8 cellular contexts compared by ENCODE assay signal in the genomic region with DNA sequence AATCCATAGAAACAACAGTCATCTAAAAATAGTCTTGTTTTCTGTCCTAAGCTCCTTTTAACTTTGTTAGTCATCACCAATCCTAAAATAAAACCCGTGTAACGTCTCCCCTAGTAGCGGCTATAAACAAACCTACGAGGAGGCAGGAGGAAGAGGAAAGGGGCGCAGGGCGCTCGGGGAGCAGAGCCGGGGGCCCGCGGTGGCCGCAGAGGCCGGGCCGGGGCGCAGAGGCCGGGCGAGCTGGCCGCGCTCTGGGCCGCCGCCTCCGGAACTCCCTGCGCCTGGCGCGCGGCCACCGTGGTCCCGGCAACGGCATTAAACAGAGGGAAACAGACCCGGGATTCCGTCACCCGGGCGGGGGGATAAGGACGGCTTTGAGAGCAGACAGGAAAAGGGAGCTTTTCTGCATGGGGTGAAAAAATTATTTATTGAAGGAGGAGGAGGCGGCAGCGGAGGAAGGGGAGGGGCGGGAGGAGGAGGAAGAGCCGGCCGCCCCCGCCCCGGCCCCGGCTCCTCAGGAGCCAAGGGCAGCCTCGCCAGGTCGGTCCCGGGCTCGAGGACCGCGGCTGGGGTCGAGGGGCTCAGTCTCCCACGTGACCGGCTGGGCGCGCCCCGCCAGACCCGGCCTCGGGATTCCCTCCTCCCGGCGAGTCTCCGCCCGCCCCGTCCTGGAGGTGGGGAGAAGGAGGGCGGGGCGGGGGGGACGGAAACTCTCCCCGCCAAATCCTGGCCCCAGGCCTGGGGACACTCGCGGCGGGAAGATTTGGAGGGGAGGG. TPM values are rescaled to one million over a fixed set of nuclear protein-coding genes. Genes with fewer than 3 reads are reported as not detected.
DNase-seq lines count a peak whose midpoint lies in the region; ATAC-seq and TF ChIP-seq lines count a peak whose summit lies in the region.

No MANE protein-coding gene starts in this region.

- intact Hi-C loops in thyroid gland (cut with DNase I) = no loop called here

- no peak overlapping the region for H3K27ac Mint-ChIP-seq in activated CD8-positive, alpha-beta T cell treated with anti-CD3 and anti-CD28 coated beads, Interleukin-2, amount 10 ng/mL, durations not matched to agents 7 days and 5 days
- peak overlapping the region; percentile 93 for H3K27ac Mint-ChIP-seq in mesothelial cell of epicardium

- no peak for ATAC-seq in GM18505 (IDR thresholded peaks at IDR 0.05; ENCODE audit: unreplicated experiment)
- ATAC-seq in activated CD8-positive, alpha-beta T cell treated with anti-CD3 and anti-CD28 coated beads, Interleukin-2, amount 10 ng/mL, durations not matched to agents 7 days and 5 days = peak; percentile 38
- ATAC-seq in GM19035 (IDR thresholded peaks at IDR 0.05; ENCODE audit: unreplicated experiment) = no peak

- peak overlapping the region; percentile 74 for H3K4me3 Mint-ChIP-seq in activated CD8-positive, alpha-beta T cell treated with anti-CD3 and anti-CD28 coated beads, Interleukin-2, amount 10 ng/mL, durations not matched to agents 7 days and 5 days
- peak overlapping the region; percentile 71 for H3K4me3 Mint-ChIP-seq in mesothelial cell of epicardium

- TF ChIP-seq CTCF in mesothelial cell of epicardium (IDR thresholded peaks at IDR 0.05; ENCODE audit: unreplicated experiment) (no peak), thyroid gland (IDR thresholded peaks at IDR 0.05) (no peak)

- peaks cover 19% of the 10 kb centered on the region for H3K4me1 Mint-ChIP-seq in activated CD8-positive, alpha-beta T cell treated with anti-CD3 and anti-CD28 coated beads, Interleukin-2, amount 10 ng/mL, durations not matched to agents 7 days and 5 days (ENCODE audit: low read depth)
- H3K4me1 Mint-ChIP-seq in mesothelial cell of epicardium = peaks cover 11% of the 10 kb centered on the region

- CTCF ChIA-PET in activated CD8-positive, alpha-beta T cell treated with anti-CD3 and anti-CD28 coated beads, Interleukin-2, amount 10 ng/mL, durations not matched to agents 7 days and 5 days (lab: Charles Lee) = interaction anchor here (0.8 to 1.7 kb wide), 5 partner anchors 10 to 129 kb away, joined by 3 to 12 read pairs (median 4); no protein-coding TSS in a partner anchor

- TF ChIP-seq POLR2A in GM18505 (IDR thresholded peaks at IDR 0.05; ENCODE audit: borderline replicate concordance, extremely low read depth, insufficient read depth, insufficient read length) (peak; percentile 20), erythroblast (IDR thresholded peaks at IDR 0.05; ENCODE audit: low read length) (peak; percentile 30), thyroid gland (IDR thresholded peaks at IDR 0.05) (peak in 1 of 2 donors; percentile 27)

- H3K36me3 ChIP-seq in thyroid gland = no peaks in the 10 kb centered on the region

- DNase-seq in ACHN (peak; percentile 84), NCI-H2029 treated with DMSO at 0.1 percent for 48 hours (lab: John Stamatoyannopoulos, UW) (peak; percentile 1), erythroblast (lab: John Stamatoyannopoulos, UW) (peak; percentile 81 to 82), mesothelial cell of epicardium (ENCODE audit: low spot score in 2 of 2, unreplicated experiment in 2 of 2) (peak; percentile 87 to 91), thyroid gland (peak; percentile 85 to 92)
- DNase-seq in activated CD8-positive, alpha-beta T cell treated with anti-CD3 and anti-CD28 coated beads, Interleukin-2, amount 10 ng/mL, durations not matched to agents 7 days and 5 days = peak; percentile 44

- H3K4me1 ChIP-seq in thyroid gland = peaks cover 22 to 26% of the 10 kb centered on the region in 2 donors

- H3K9me3 ChIP-seq in thyroid gland = no peaks in the 10 kb centered on the region

- no peaks in the 10 kb centered on the region for H3K9me3 Mint-ChIP-seq in activated CD8-positive, alpha-beta T cell treated with anti-CD3 and anti-CD28 coated beads, Interleukin-2, amount 10 ng/mL, durations not matched to agents 7 days and 5 days (ENCODE audit: insufficient read depth)
- no peaks in the 10 kb centered on the region for H3K9me3 Mint-ChIP-seq in mesothelial cell of epicardium

- in situ Hi-C loops in ACHN (cut with HindIII; ENCODE audit: low pct_ligation_motif_present, low pct_unique_long_range_greater_than_20kb, low sequenced_read_pairs) = no loop called here

- peaks cover 33% of the 10 kb centered on the region for H3K27me3 Mint-ChIP-seq in activated CD8-positive, alpha-beta T cell treated with anti-CD3 and anti-CD28 coated beads, Interleukin-2, amount 10 ng/mL, durations not matched to agents 7 days and 5 days (ENCODE audit: low read depth)
- H3K27me3 Mint-ChIP-seq in mesothelial cell of epicardium (ENCODE audit: low read depth) = peaks cover 80% of the 10 kb centered on the region

- H3K27ac ChIP-seq in thyroid gland = peak overlapping the region; percentile 75 to 86 (median 79)

- H3K4me3 ChIP-seq in thyroid gland (replicated peaks in 1 of 3) = peak overlapping the region in 2 of 3 donors; percentile 51

- POLR2A ChIA-PET in activated CD8-positive, alpha-beta T cell treated with anti-CD3 and anti-CD28 coated beads, Interleukin-2, amount 10 ng/mL, durations not matched to agents 7 days and 5 days (lab: Charles Lee) = interaction anchor here (0.6 to 1.3 kb wide), 2 partner anchors 10 to 130 kb away, joined by 3 to 4 read pairs; no protein-coding TSS in a partner anchor

- H3K36me3 Mint-ChIP-seq in activated CD8-positive, alpha-beta T cell treated with anti-CD3 and anti-CD28 coated beads, Interleukin-2, amount 10 ng/mL, durations not matched to agents 7 days and 5 days (ENCODE audit: low read depth) = no peaks in the 10 kb centered on the region
- H3K36me3 Mint-ChIP-seq in mesothelial cell of epicardium = no peaks in the 10 kb centered on the region

- H3K27me3 ChIP-seq in thyroid gland = peaks cover 6% of the 10 kb centered on the region

- WGBS in thyroid gland, 2 donors = 1 to 2% methylated on average over 41 to 48 of the region's 67 CpGs

RNA-seq across cellular contexts. Expression of a gene that starts 1.9 kb away (rescaled TPM):
- total RNA-seq in activated CD8-positive, alpha-beta T cell treated with anti-CD3 and anti-CD28 coated beads, Interleukin-2, amount 10 ng/mL, durations not matched to agents 7 days and 5 days = 10 to 100 TPM; 26.5 to 28.1 TPM
- 13.4 to 17.5 TPM (median 13.4 TPM) in 3 replicates for total RNA-seq in mesothelial cell of epicardium
- 10 to 100 TPM; 10.1 to 15.0 (median 12.7) TPM for total RNA-seq in thyroid gland

Comparison
In these comparisons a context has a peak if more than half of its experiments do, and no peak if none do; other contexts are left out.
1. DNase-seq: peak in every context shown above with its lines; median percentile 89 in mesothelial cell of epicardium; 88 in thyroid gland; 84 in ACHN; 82 in erythroblast; 44 in activated CD8-positive, alpha-beta T cell treated with anti-CD3 and anti-CD28 coated beads, Interleukin-2, amount 10 ng/mL, durations not matched to agents 7 days and 5 days; 1 in NCI-H2029 treated with DMSO at 0.1 percent for 48 hours.